ENCODE assay signal across 20 cellular contexts in the genomic region with DNA sequence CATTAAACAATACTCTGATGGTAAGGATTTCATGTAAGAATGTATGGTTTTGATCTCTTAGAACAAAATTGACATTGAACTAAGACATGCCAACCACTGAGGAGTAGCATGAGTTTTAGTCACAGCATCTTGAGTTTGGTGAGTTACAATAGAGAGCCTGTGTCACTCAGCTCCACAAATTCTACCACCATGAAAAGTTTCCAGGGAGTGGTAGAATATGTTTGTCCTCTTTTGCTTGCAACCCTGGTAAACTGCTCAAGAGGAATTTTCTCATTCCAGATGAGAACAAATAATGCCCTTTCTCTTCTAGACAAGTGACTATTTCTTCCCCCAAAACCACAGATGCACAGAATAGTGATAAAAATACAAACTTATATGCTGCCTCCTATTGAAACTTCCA.
DNase-seq lines count a peak whose midpoint lies in the region; TF ChIP-seq lines count a peak whose summit lies in the region.
"Had no signal": no experiment of that assay in that cellular context is flagged by ENCODE, and none has a peak within 500 bp of the region (broad histone marks: within the 10 kb centered on the region; RNA-seq: fewer than 3 reads in every experiment).

No MANE protein-coding gene starts in this region.

- H2AFZ ChIP-seq in smooth muscle cell (ENCODE audit: low read depth): no peak overlapping the region

- H3K9ac ChIP-seq in smooth muscle cell (ENCODE audit: low read depth): no peak overlapping the region
- H3K9ac ChIP-seq: BLaER1 treated with 17β-estradiol and CSF1 and Interleukin-3, amounts not matched to agents 10 nM and 100 nM had no signal

- no peak for TF ChIP-seq CTCF in smooth muscle cell (IDR thresholded peaks at IDR 0.05; ENCODE audit: borderline replicate concordance, insufficient read depth, poor library complexity, severe bottlenecking)
- TF ChIP-seq CTCF in BE2C (IDR thresholded peaks at IDR 0.05; ENCODE audit: low read depth, low read length): no peak

- H3K27ac ChIP-seq in smooth muscle cell (ENCODE audit: low read depth): no peak overlapping the region
- H3K27ac ChIP-seq: BLaER1 treated with 17β-estradiol and CSF1 and Interleukin-3, amounts not matched to agents 10 nM and 100 nM; C4-2B had no signal

- H3K9me3 ChIP-seq in smooth muscle cell (replicated peaks; ENCODE audit: low read depth) (no peaks in the 10 kb centered on the region), BE2C (no peaks in the 10 kb centered on the region)

- no peaks in the 10 kb centered on the region for H3F3A ChIP-seq in smooth muscle cell (ENCODE audit: low read depth)

- H3K79me2 ChIP-seq in smooth muscle cell (ENCODE audit: low read depth): no peaks in the 10 kb centered on the region

- H3K4me3 ChIP-seq in smooth muscle cell: no peak overlapping the region
- no peak overlapping the region for H3K4me3 ChIP-seq in BE2C (ENCODE audit: low read depth, low read length)
- H3K4me3 ChIP-seq: BLaER1 treated with 17β-estradiol and CSF1 and Interleukin-3, amounts not matched to agents 10 nM and 100 nM; GM12878 had no signal

- H3K27me3 ChIP-seq in smooth muscle cell (ENCODE audit: low read depth) (no peaks in the 10 kb centered on the region), BE2C (no peaks in the 10 kb centered on the region)
- H3K27me3 ChIP-seq: BLaER1 treated with 17β-estradiol and CSF1 and Interleukin-3, amounts not matched to agents 10 nM and 100 nM had no signal

- H3K4me2 ChIP-seq in smooth muscle cell: no peak overlapping the region
- H3K4me2 ChIP-seq: BLaER1 treated with 17β-estradiol and CSF1 and Interleukin-3, amounts not matched to agents 10 nM and 100 nM had no signal

- peak; percentile 18 for DNase-seq in RPMI7951 (ENCODE audit: low read depth)
- DNase-seq in foreskin melanocyte: peak; percentile 99
- no peak for DNase-seq in dermis blood vessel endothelial cell
- no peak for DNase-seq in smooth muscle cell (lab: John Stamatoyannopoulos, UW; ENCODE audit: unreplicated experiment)
- no peak for DNase-seq in BE2C
- DNase-seq: 8988T; ACHN; CD4-positive, alpha-beta T cell; CD8-positive, alpha-beta T cell; COR-L47; DMS 273 treated with DMSO at 0.1 percent for 48 hours; DMS153; DMS53; DMS79; DND-41; EL; GDM1 had no signal

- H3K36me3 ChIP-seq in smooth muscle cell (ENCODE audit: low read depth) (no peaks in the 10 kb centered on the region), BE2C (no peaks in the 10 kb centered on the region)
- H3K36me3 ChIP-seq: BLaER1 treated with 17β-estradiol and CSF1 and Interleukin-3, amounts not matched to agents 10 nM and 100 nM had no signal

- no peaks in the 10 kb centered on the region for H4K20me1 ChIP-seq in smooth muscle cell (ENCODE audit: low read depth)
- H4K20me1 ChIP-seq: BLaER1 treated with 17β-estradiol and CSF1 and Interleukin-3, amounts not matched to agents 10 nM and 100 nM had no signal

- no peaks in the 10 kb centered on the region for H3K4me1 ChIP-seq in smooth muscle cell (ENCODE audit: low read depth)
- no peaks in the 10 kb centered on the region for H3K4me1 ChIP-seq in BE2C

Comparison
In these comparisons a context has a peak if more than half of its experiments do, and no peak if none do; other contexts are left out.
1. DNase-seq: peak in RPMI7951 (single experiment) and foreskin melanocyte (single experiment); none in dermis blood vessel endothelial cell (single experiment), smooth muscle cell (single experiment) and BE2C (single experiment).